Comparison of ENCODE assay signal across 9 cellular contexts in the genomic region with DNA sequence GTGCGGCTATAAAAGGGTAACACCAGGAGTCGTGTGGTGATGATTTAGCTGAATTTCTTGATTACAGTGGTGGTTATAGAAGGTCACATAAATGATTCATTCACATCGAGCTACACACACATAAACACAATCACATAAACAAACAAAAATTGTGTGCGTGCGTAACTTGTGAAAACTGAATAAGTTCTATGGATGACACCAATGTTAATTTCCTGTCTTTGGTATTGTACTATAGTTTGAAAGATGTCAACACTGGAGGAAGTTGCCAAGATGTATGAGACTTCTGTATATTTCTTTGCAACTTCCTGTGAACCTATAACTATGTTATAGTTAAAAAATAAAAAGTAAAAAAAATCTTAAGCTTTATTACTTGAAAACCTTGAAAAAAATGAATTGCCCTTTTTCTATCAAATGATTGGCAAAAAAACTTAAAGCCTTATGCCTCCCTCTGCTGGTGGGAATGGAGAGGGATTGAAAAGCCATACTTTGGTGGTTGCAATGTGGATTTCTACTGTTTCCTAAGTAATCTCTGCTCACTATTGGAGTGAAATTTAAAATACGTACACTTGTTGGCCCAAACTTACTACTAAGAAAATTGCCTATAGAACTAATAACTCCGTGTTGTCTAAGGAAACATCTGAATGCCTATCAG.
A peak's percentile ranks its signal among the peaks of the same experiment; 100 is the strongest.
DNase-seq lines count a peak whose midpoint lies in the region; ATAC-seq, FAIRE-seq and TF ChIP-seq lines count a peak whose summit lies in the region.
"Had no signal": no experiment of that assay in that cellular context is flagged by ENCODE, and none has a peak within 500 bp of the region (broad histone marks: within the 10 kb centered on the region; RNA-seq: fewer than 3 reads in every experiment).

No MANE protein-coding gene starts in this region.

- no peak for FAIRE-seq in pancreas (lab: Jason Lieb, UNC)

- no peaks in the 10 kb centered on the region for H3K9me3 ChIP-seq in colonic mucosa
- no peaks in the 10 kb centered on the region for H3K9me3 ChIP-seq in pancreas

- DNase-seq in NCI-H146 (lab: John Stamatoyannopoulos, UW) (peak; percentile 2), NCI-H146 treated with DMSO at 0.1 percent for 48 hours (lab: John Stamatoyannopoulos, UW; ENCODE audit: unreplicated experiment) (no peak), LoVo (ENCODE audit: low spot score) (peak; percentile 7), colonic mucosa (no peak), pancreas (no peak), T1000 (lab: John Stamatoyannopoulos, UW) (no peak)
- DNase-seq in activated CD4-positive, alpha-beta T cell treated with anti-CD3 and anti-CD28 coated beads for 1 hour, result no peak
- DNase-seq in activated naive CD4-positive, alpha-beta T cell (lab: John Stamatoyannopoulos, UW), result no peak

- no peak overlapping the region for H3K4me3 ChIP-seq in colonic mucosa
- H3K4me3 ChIP-seq in pancreas, result no peak overlapping the region
- H3K4me3 ChIP-seq: BLaER1 had no signal

- H3K4me1 ChIP-seq in colonic mucosa (no peaks in the 10 kb centered on the region), pancreas (no peaks in the 10 kb centered on the region)

- H3K27me3 ChIP-seq in colonic mucosa (peaks cover 6% of the 10 kb centered on the region), pancreas (peaks cover 0 to 9% (median 0%) of the 10 kb centered on the region in 4 donors)
- H3K27me3 ChIP-seq: BLaER1 had no signal

- no peaks in the 10 kb centered on the region for H3K36me3 ChIP-seq in colonic mucosa
- no peaks in the 10 kb centered on the region for H3K36me3 ChIP-seq in pancreas
- H3K36me3 ChIP-seq: BLaER1 had no signal

- intact Hi-C loops in colonic mucosa (cut with DNase I), result loop anchor here (5.0 kb wide), 1 partner anchor 42 kb away; no protein-coding TSS in a partner anchor
- intact Hi-C loops in pancreas (cut with DNase I), result no loop called here

- peak; percentile 28 for TF ChIP-seq CTCF in colonic mucosa (IDR thresholded peaks at IDR 0.05)
- peak; percentile 21 to 49 (median 30) for TF ChIP-seq CTCF in pancreas (IDR thresholded peaks at IDR 0.05)

- H3K27ac ChIP-seq in colonic mucosa (no peak overlapping the region), pancreas (no peak overlapping the region)
- H3K27ac ChIP-seq: BLaER1 had no signal

- H3K9ac ChIP-seq in colonic mucosa (ENCODE audit: low read depth in 2 of 2, low read length in 2 of 2), result no peak overlapping the region
- H3K9ac ChIP-seq: BLaER1 had no signal

- peak in 1 of 4 donors; percentile 56 for ATAC-seq in pancreas

- 35 to 43% methylated on average over 7 of the region's 7 CpGs for WGBS in pancreas, 2 donors

Comparison
In these comparisons a context has a peak if more than half of its experiments do, and no peak if none do; other contexts are left out.
1. DNase-seq: peak in NCI-H146 (single experiment) and LoVo (single experiment); none in NCI-H146 treated with DMSO at 0.1 percent for 48 hours (single experiment), colonic mucosa (single experiment), pancreas (0 of 6), T1000 (single experiment), activated CD4-positive, alpha-beta T cell treated with anti-CD3 and anti-CD28 coated beads for 1 hour (single experiment) and activated naive CD4-positive, alpha-beta T cell (0 of 4).